Comparison of ENCODE assay signal across 1 cellular context in the genomic region with DNA sequence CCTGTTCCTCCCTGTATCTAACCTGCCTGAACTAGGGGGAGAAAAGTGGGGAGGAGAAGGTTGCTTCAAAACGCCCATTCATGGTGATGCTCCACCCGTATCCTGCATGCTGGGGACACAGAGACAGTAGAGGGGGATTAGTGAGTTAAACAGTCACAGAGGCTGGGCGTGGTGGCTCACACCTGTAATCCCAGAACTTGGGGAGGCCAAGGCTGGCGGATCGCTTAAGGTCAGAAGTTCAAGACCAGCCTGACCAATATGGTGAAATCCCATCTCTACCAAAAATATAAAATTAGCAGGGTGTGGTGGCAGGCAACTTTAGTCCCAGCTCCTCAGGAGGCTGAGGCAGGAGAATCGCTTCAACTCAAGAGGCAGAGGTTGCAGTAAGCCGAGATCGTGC.
TF ChIP-seq lines count a peak whose summit lies in the region.

No MANE protein-coding gene starts in this region.

TF ChIP-seq in H1, 55 proteins besides CTCF, POLR2A, EP300 and RAD21:
- TF ChIP-seq POLR2AphosphoS5 (IDR thresholded peaks at IDR 0.05; ENCODE audit: low read depth, low read length) (no peak), SP2 (IDR thresholded peaks at IDR 0.05; ENCODE audit: low read length) (no peak), BRCA1 (IDR thresholded peaks at IDR 0.05; ENCODE audit: low read depth, low read length) (no peak), SIRT6 (IDR thresholded peaks at IDR 0.05; ENCODE audit: low read length) (no peak), PHF8 (conservative IDR thresholded peaks at IDR 0.05; ENCODE audit: low read depth, low read length) (no peak), TCF12 (IDR thresholded peaks at IDR 0.05; ENCODE audit: low read depth, low read length) (no peak), NRF1 (IDR thresholded peaks at IDR 0.05; ENCODE audit: low read depth, low read length) (no peak), RNF2 (IDR thresholded peaks at IDR 0.05; ENCODE audit: borderline replicate concordance, low read depth, low read length, missing control alignments, poor library complexity, severe bottlenecking) (no peak), MAFK (IDR thresholded peaks at IDR 0.05; ENCODE audit: low read depth, low read length) (no peak), TAF7 (optimal IDR thresholded peaks at IDR 0.05; ENCODE audit: borderline replicate concordance, low read depth, low read length) (no peak), ASH2L (IDR thresholded peaks at IDR 0.05; ENCODE audit: low read length) (no peak), CTBP2 (IDR thresholded peaks at IDR 0.05; ENCODE audit: borderline replicate concordance, insufficient read depth, insufficient read length, low read length) (no peak), SRF (IDR thresholded peaks at IDR 0.05; ENCODE audit: low read depth, low read length) (no peak)
- TF ChIP-seq, protein P1, sequence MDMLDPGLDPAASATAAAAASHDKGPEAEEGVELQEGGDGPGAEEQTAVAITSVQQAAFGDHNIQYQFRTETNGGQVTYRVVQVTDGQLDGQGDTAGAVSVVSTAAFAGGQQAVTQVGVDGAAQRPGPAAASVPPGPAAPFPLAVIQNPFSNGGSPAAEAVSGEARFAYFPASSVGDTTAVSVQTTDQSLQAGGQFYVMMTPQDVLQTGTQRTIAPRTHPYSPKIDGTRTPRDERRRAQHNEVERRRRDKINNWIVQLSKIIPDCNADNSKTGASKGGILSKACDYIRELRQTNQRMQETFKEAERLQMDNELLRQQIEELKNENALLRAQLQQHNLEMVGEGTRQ (IDR thresholded peaks at IDR 0.05; ENCODE audit: low read length), result no peak
